Comparison of ENCODE assay signal across 9 cellular contexts in genomic region chr1:114482585-114482984, GRCh38. TPM values are rescaled to one million over a fixed set of nuclear protein-coding genes. Genes with fewer than 3 reads are reported as not detected.
DNase-seq lines count a peak whose midpoint lies in the region; ATAC-seq and TF ChIP-seq lines count a peak whose summit lies in the region.
"Had no signal": no experiment of that assay in that cellular context is flagged by ENCODE, and none has a peak within 500 bp of the region (broad histone marks: within the 10 kb centered on the region; RNA-seq: fewer than 3 reads in every experiment).

No MANE protein-coding gene starts in this region.

- no peaks in the 10 kb centered on the region for H3K27me3 Mint-ChIP-seq in activated CD4-positive, alpha-beta T cell treated with anti-CD3 and anti-CD28 coated beads, Interleukin-2, amount 10 ng/mL, durations not matched to agents 7 days and 5 days
- no peaks in the 10 kb centered on the region for H3K27me3 Mint-ChIP-seq in progenitor cell of endocrine pancreas

- no peak overlapping the region for H3K4me3 Mint-ChIP-seq in activated CD4-positive, alpha-beta T cell treated with anti-CD3 and anti-CD28 coated beads, Interleukin-2, amount 10 ng/mL, durations not matched to agents 7 days and 5 days
- H3K4me3 Mint-ChIP-seq in progenitor cell of endocrine pancreas (ENCODE audit: low read depth), result no peak overlapping the region

- ATAC-seq in HG02642 (IDR thresholded peaks at IDR 0.05; ENCODE audit: poor library complexity, unreplicated experiment), result peak; percentile 84
- no peak for ATAC-seq in HG03442 (IDR thresholded peaks at IDR 0.05; ENCODE audit: unreplicated experiment)

- no peak overlapping the region for H3K27ac ChIP-seq in uterus
- H3K27ac ChIP-seq: KMS-11 had no signal

- peaks cover 38% of the 10 kb centered on the region for H3K4me1 Mint-ChIP-seq in activated CD4-positive, alpha-beta T cell treated with anti-CD3 and anti-CD28 coated beads, Interleukin-2, amount 10 ng/mL, durations not matched to agents 7 days and 5 days
- peaks cover 2% of the 10 kb centered on the region for H3K4me1 Mint-ChIP-seq in progenitor cell of endocrine pancreas (ENCODE audit: low read depth)

- TF ChIP-seq POLR2A in uterus (IDR thresholded peaks at IDR 0.05), result no peak

- no peaks in the 10 kb centered on the region for H3K9me3 ChIP-seq in uterus

- H3K36me3 ChIP-seq in uterus, result no peaks in the 10 kb centered on the region

- TF ChIP-seq CTCF in progenitor cell of endocrine pancreas (IDR thresholded peaks at IDR 0.05; ENCODE audit: unreplicated experiment), result no peak
- no peak for TF ChIP-seq CTCF in uterus (IDR thresholded peaks at IDR 0.05)

- CTCF ChIA-PET in activated CD4-positive, alpha-beta T cell treated with anti-CD3 and anti-CD28 coated beads, Interleukin-2, amount 10 ng/mL, durations not matched to agents 7 days and 5 days (lab: Charles Lee), result interaction anchor here (0.7 to 1.3 kb wide), 4 partner anchors 23 to 1746 kb away, joined by 3 read pairs; no protein-coding TSS in a partner anchor

- H3K9me3 Mint-ChIP-seq in activated CD4-positive, alpha-beta T cell treated with anti-CD3 and anti-CD28 coated beads, Interleukin-2, amount 10 ng/mL, durations not matched to agents 7 days and 5 days, result peaks cover 19% of the 10 kb centered on the region
- peaks cover 21% of the 10 kb centered on the region for H3K9me3 Mint-ChIP-seq in progenitor cell of endocrine pancreas (ENCODE audit: low read depth)

- H3K27me3 ChIP-seq in uterus, result no peaks in the 10 kb centered on the region

- H3K27ac Mint-ChIP-seq in activated CD4-positive, alpha-beta T cell treated with anti-CD3 and anti-CD28 coated beads, Interleukin-2, amount 10 ng/mL, durations not matched to agents 7 days and 5 days, result peak overlapping the region; percentile 83
- H3K27ac Mint-ChIP-seq in progenitor cell of endocrine pancreas, result peak overlapping the region; percentile 17

- peaks cover 37% of the 10 kb centered on the region for H3K36me3 Mint-ChIP-seq in activated CD4-positive, alpha-beta T cell treated with anti-CD3 and anti-CD28 coated beads, Interleukin-2, amount 10 ng/mL, durations not matched to agents 7 days and 5 days (ENCODE audit: low read depth)
- peaks cover 26% of the 10 kb centered on the region for H3K36me3 Mint-ChIP-seq in progenitor cell of endocrine pancreas (ENCODE audit: insufficient read depth)

- intact Hi-C loops in uterus (cut with DNase I; ENCODE audit: low total_unique reads), result no loop called here

- H3K4me3 ChIP-seq in uterus, result no peak overlapping the region

- H3K4me1 ChIP-seq in uterus, result peaks cover 0 to 3% of the 10 kb centered on the region in 2 donors

- DNase-seq in activated CD4-positive, alpha-beta T cell treated with anti-CD3 and anti-CD28 coated beads, Interleukin-2, amount 10 ng/mL, durations not matched to agents 7 days and 5 days, result peak; percentile 32
- DNase-seq in activated CD4-positive, alpha-beta T cell treated with anti-CD3 and anti-CD28 coated beads, Interleukin-2, amount 50 U/mL, for 1 hour, result no peak
- DNase-seq in SKM-1 (lab: John Stamatoyannopoulos, UW; ENCODE audit: unreplicated experiment) (peak; percentile 86), progenitor cell of endocrine pancreas (ENCODE audit: low spot score, unreplicated experiment) (no peak), ecto neural progenitor cell (ENCODE audit: low spot score) (no peak), uterus (no peak)

- POLR2A ChIA-PET in activated CD4-positive, alpha-beta T cell treated with anti-CD3 and anti-CD28 coated beads, Interleukin-2, amount 10 ng/mL, durations not matched to agents 7 days and 5 days (lab: Charles Lee), result interaction anchor here (0.5 kb wide), 1 partner anchor 15 kb away, joined by 4 read pairs; no protein-coding TSS in a partner anchor

RNA-seq across cellular contexts. Expression of gene TRIM33, which starts 28.4 kb away (rescaled TPM):
- 10 to 100 TPM; 42.7 to 48.1 TPM for total RNA-seq in activated CD4-positive, alpha-beta T cell treated with anti-CD3 and anti-CD28 coated beads, Interleukin-2, amount 10 ng/mL, durations not matched to agents 7 days and 5 days
- total RNA-seq in progenitor cell of endocrine pancreas (66.5 and 68.7 TPM in 2 replicates), uterus (10 to 100 TPM; 23.6 to 73.7 (median 50.8) TPM)

Comparison
In these comparisons a context has a peak if more than half of its experiments do, and no peak if none do; other contexts are left out.
1. DNase-seq: peak in activated CD4-positive, alpha-beta T cell treated with anti-CD3 and anti-CD28 coated beads, Interleukin-2, amount 10 ng/mL, durations not matched to agents 7 days and 5 days (single experiment) and SKM-1 (single experiment); none in activated CD4-positive, alpha-beta T cell treated with anti-CD3 and anti-CD28 coated beads, Interleukin-2, amount 50 U/mL, for 1 hour (single experiment), progenitor cell of endocrine pancreas (single experiment), ecto neural progenitor cell (single experiment) and uterus (0 of 2).